Comparison of ENCODE assay signal across 1 cellular context in the genomic region with DNA sequence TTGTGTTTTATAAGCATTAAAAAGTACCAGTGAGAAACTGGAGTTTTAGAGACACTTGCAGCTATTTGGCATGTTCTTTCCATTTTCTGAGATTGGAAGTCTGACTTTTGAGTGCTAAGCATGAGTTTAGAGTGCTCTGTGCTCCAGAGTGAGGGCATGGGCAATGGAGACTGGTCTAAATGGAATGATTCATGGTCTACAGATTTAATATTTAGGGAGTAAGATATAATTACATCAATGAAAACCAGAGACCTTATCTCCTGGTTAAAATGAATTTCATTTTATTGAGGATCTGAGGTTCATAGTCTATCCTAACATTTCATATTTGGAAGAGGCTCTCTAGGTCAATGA.
TF ChIP-seq lines count a peak whose summit lies in the region.

No MANE protein-coding gene starts in this region.

TF ChIP-seq in SK-N-SH, 30 proteins besides CTCF, POLR2A, EP300 and RAD21 (continued from another document):
- TF ChIP-seq, protein P1, sequence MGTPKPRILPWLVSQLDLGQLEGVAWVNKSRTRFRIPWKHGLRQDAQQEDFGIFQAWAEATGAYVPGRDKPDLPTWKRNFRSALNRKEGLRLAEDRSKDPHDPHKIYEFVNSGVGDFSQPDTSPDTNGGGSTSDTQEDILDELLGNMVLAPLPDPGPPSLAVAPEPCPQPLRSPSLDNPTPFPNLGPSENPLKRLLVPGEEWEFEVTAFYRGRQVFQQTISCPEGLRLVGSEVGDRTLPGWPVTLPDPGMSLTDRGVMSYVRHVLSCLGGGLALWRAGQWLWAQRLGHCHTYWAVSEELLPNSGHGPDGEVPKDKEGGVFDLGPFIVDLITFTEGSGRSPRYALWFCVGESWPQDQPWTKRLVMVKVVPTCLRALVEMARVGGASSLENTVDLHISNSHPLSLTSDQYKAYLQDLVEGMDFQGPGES (IDR thresholded peaks at IDR 0.05; ENCODE audit: low read depth, low read length), result no peak
- TF ChIP-seq GATA2 (CRISPR knock-in tag; IDR thresholded peaks at IDR 0.05) (no peak), NFIC (IDR thresholded peaks at IDR 0.05; ENCODE audit: borderline replicate concordance) (no peak), YY1 (IDR thresholded peaks at IDR 0.05; ENCODE audit: low read depth) (no peak), FOXJ3 (CRISPR knock-in tag; IDR thresholded peaks at IDR 0.05) (no peak), TAF1 (IDR thresholded peaks at IDR 0.05; ENCODE audit: borderline replicate concordance, low read depth, low read length) (no peak), SMC3 (IDR thresholded peaks at IDR 0.05; ENCODE audit: low read depth, low read length) (no peak), JUND (IDR thresholded peaks at IDR 0.05) (no peak), MXI1 (IDR thresholded peaks at IDR 0.05; ENCODE audit: low read depth, low read length) (no peak), RCOR1 (IDR thresholded peaks at IDR 0.05; ENCODE audit: low read length) (no peak), GABPA (IDR thresholded peaks at IDR 0.05; ENCODE audit: low read depth) (no peak), FOSL2 (IDR thresholded peaks at IDR 0.05; ENCODE audit: borderline replicate concordance, low read depth) (no peak), RFX5 (IDR thresholded peaks at IDR 0.05; ENCODE audit: low read length) (no peak), ELF1 (IDR thresholded peaks at IDR 0.05) (no peak), FOXM1 (IDR thresholded peaks at IDR 0.05; ENCODE audit: low read depth) (no peak)
